ENCODE assay signal across 8 cellular contexts in genomic region chr5:1289559-1289958, GRCh38. TPM values are rescaled to one million over a fixed set of nuclear protein-coding genes. Genes with fewer than 3 reads are reported as not detected.
"Had no signal": no experiment of that assay in that cellular context is flagged by ENCODE, and none has a peak within 500 bp of the region (broad histone marks: within the 10 kb centered on the region; RNA-seq: fewer than 3 reads in every experiment).

No MANE protein-coding gene starts in this region.

RNA-seq across cellular contexts. Expression of gene TERT, which starts 5.3 kb away (rescaled TPM):
- total RNA-seq: cerebellum, esophagus mucosa, gastrocnemius medialis, glomerular endothelial cell, heart right ventricle, left ventricle myocardium superior, lung, mammary epithelial cell had no signal
